In the genomic region with DNA sequence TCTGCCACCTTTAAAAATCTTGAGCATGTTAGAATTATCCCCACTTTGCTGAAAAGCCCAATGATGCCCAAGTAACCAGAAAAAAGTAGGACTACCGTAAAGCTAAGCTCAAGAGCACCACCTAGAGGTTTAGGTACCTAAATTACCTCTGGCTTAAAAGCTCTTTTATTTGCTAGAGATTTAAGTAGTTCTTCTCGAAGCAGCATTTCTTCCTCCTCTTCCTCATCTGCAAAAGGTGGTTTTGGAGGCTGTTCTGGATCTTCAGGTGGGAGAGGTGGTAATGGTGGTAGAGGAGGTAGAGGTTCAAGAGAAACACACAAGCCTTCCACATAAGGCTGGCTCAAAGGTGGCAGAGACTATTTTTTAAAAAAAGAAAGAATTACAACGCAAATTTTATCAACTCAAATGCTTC, we compare ENCODE assay signal across 8 cellular contexts. TPM values are rescaled to one million over a fixed set of nuclear protein-coding genes. Genes with fewer than 3 reads are reported as not detected.
DNase-seq lines count a peak whose midpoint lies in the region; ATAC-seq and TF ChIP-seq lines count a peak whose summit lies in the region.

No MANE protein-coding gene starts in this region.

- H3K4me3 ChIP-seq in choroid plexus epithelial cell (ENCODE audit: low read depth, low read length): no peak overlapping the region

- ATAC-seq in GM19395 (IDR thresholded peaks at IDR 0.05; ENCODE audit: unreplicated experiment): peak; percentile 71
- ATAC-seq in GM19452 (IDR thresholded peaks at IDR 0.05; ENCODE audit: unreplicated experiment): no peak

- peak; percentile 82 for TF ChIP-seq CTCF in choroid plexus epithelial cell (conservative IDR thresholded peaks at IDR 0.05; ENCODE audit: low read depth, low read length)

- DNase-seq in DMS 273 (lab: John Stamatoyannopoulos, UW; ENCODE audit: unreplicated experiment): peak; percentile 80
- peak; percentile 57 for DNase-seq in M059J (ENCODE audit: low read depth)
- peak; percentile 83 for DNase-seq in RKO (ENCODE audit: low spot score)
- peak; percentile 88 for DNase-seq in choroid plexus epithelial cell (ENCODE audit: low read depth)
- DNase-seq in lung microvascular endothelial cell (ENCODE audit: low read depth in 2 of 2): peak; percentile 80
- no peak for DNase-seq in activated CD4-positive, alpha-beta T cell treated with anti-CD3 and anti-CD28 coated beads for 1 hour

RNA-seq across cellular contexts. Expression of gene ZFC3H1, which starts 26.9 kb away (rescaled TPM):
- 2.7 and 7.0 TPM in 2 replicates for total RNA-seq in M059J (2014; rRNA removed; shearing (Covaris generic))
- 9.4 and 14.3 TPM in 2 replicates for total RNA-seq in lung microvascular endothelial cell

RNA-seq across cellular contexts. Expression of gene THAP2, which starts 27.4 kb away (rescaled TPM):
- total RNA-seq in M059J (2014; rRNA removed; shearing (Covaris generic)): 2.0 and 4.2 TPM in 2 replicates
- 1.3 and 2.4 TPM in 2 replicates for total RNA-seq in lung microvascular endothelial cell

RNA-seq across cellular contexts. Expression of gene TMEM19, which starts 49.2 kb away (rescaled TPM):
- 23.4 and 28.6 TPM in 2 replicates for total RNA-seq in M059J (2014; rRNA removed; shearing (Covaris generic))
- total RNA-seq in lung microvascular endothelial cell: 34.4 and 44.6 TPM in 2 replicates
